In genomic region chr7:71221549-71221948, GRCh38 we compare ENCODE assay signal across 16 cellular contexts.
"Had no signal": no experiment of that assay in that cellular context is flagged by ENCODE, and none has a peak within 500 bp of the region (broad histone marks: within the 10 kb centered on the region; RNA-seq: fewer than 3 reads in every experiment).

No MANE protein-coding gene starts in this region.

- H3K27me3 Mint-ChIP-seq: activated naive CD4-positive, alpha-beta T cell treated with anti-CD3 and anti-CD28 coated beads, Interleukin-2, amount 50 U/mL, for 24 hours; natural killer cell treated with Interleukin-12 subunit alpha and Interleukin-12 subunit beta and Interleukin-15 and Interleukin-18, amount 100 ng/mL, for 72 hours had no signal

- FAIRE-seq: bronchial epithelial cell, endothelial cell of umbilical vein, islet of Langerhans had no signal

- H3K4me3 Mint-ChIP-seq: activated naive CD4-positive, alpha-beta T cell treated with anti-CD3 and anti-CD28 coated beads, Interleukin-2, amount 50 U/mL, for 24 hours; natural killer cell treated with Interleukin-12 subunit alpha and Interleukin-12 subunit beta and Interleukin-15 and Interleukin-18, amount 100 ng/mL, for 72 hours had no signal

- H3K4me1 Mint-ChIP-seq: activated naive CD4-positive, alpha-beta T cell treated with anti-CD3 and anti-CD28 coated beads, Interleukin-2, amount 50 U/mL, for 24 hours had no signal

- H3K27ac Mint-ChIP-seq: activated naive CD4-positive, alpha-beta T cell treated with anti-CD3 and anti-CD28 coated beads, Interleukin-2, amount 50 U/mL, for 24 hours; natural killer cell treated with Interleukin-12 subunit alpha and Interleukin-12 subunit beta and Interleukin-15 and Interleukin-18, amount 100 ng/mL, for 72 hours had no signal

- H3K27me3 ChIP-seq: esophagus squamous epithelium had no signal

- H3K36me3 Mint-ChIP-seq: natural killer cell treated with Interleukin-12 subunit alpha and Interleukin-12 subunit beta and Interleukin-15 and Interleukin-18, amount 100 ng/mL, for 72 hours had no signal

- H3K4me3 ChIP-seq: esophagus squamous epithelium, lung, skin epidermis had no signal

- ATAC-seq: left colon; natural killer cell treated with Interleukin-12 subunit alpha and Interleukin-12 subunit beta and Interleukin-15 and Interleukin-18, amount 100 ng/mL, for 72 hours; stimulated activated naive CD8-positive, alpha-beta T cell treated with anti-CD3 and anti-CD28 coated beads, Interleukin-15, Interleukin-2, amounts not matched to agents 100 U/mL and 50 U/mL, for 24 hours had no signal

- H3K27ac ChIP-seq: skin epidermis had no signal

- H3K36me3 ChIP-seq: esophagus squamous epithelium had no signal

- DNase-seq: activated CD4-positive, alpha-beta T cell treated with anti-CD3 and anti-CD28 coated beads, Interleukin-2, amount 50 U/mL, for 4 hours; activated gamma-delta T cell; cerebellar nuclear complex; effector CD4-positive, alpha-beta T cell; esophagus squamous epithelium; hippocampal formation; left colon; stimulated activated naive CD8-positive, alpha-beta T cell treated with anti-CD3 and anti-CD28 coated beads, Interleukin-15, Interleukin-2, amounts not matched to agents 100 U/mL and 50 U/mL, for 24 hours; substantia nigra had no signal
